In genomic region chr1:31507676-31508530, GRCh38 we compare ENCODE assay signal across 2 cellular contexts.
TF ChIP-seq lines count a peak whose summit lies in the region.

No MANE protein-coding gene starts in this region.

TF ChIP-seq in HepG2, 621 proteins besides CTCF, POLR2A, EP300 and RAD21 (continues in another document):
- TF ChIP-seq ZNF572 (CRISPR knock-in tag; IDR thresholded peaks at IDR 0.05) (0 out of 2 replicates have a peak, but pooled peaks have one; percentile 19), HHEX (CRISPR knock-in tag; IDR thresholded peaks at IDR 0.05) (no peak), RXRB (CRISPR knock-in tag; IDR thresholded peaks at IDR 0.05; ENCODE audit: borderline replicate concordance) (no peak), BCL3 (CRISPR knock-in tag; IDR thresholded peaks at IDR 0.05) (0 out of 2 replicates have a peak, but pooled peaks have one; percentile 19), ZBTB2 (CRISPR knock-in tag; IDR thresholded peaks at IDR 0.05; ENCODE audit: low read depth) (no peak), ZBTB38 (CRISPR knock-in tag; IDR thresholded peaks at IDR 0.05) (peak; percentile 48; the same call in 1 of the 2 replicates), ZNF883 (CRISPR knock-in tag; IDR thresholded peaks at IDR 0.05; ENCODE audit: not compliant biosample characterization) (peak; percentile 5), SMC3 (IDR thresholded peaks at IDR 0.05; ENCODE audit: low read length) (peak; percentile 21; the same call in 1 of the 2 replicates)
- TF ChIP-seq, protein P1, sequence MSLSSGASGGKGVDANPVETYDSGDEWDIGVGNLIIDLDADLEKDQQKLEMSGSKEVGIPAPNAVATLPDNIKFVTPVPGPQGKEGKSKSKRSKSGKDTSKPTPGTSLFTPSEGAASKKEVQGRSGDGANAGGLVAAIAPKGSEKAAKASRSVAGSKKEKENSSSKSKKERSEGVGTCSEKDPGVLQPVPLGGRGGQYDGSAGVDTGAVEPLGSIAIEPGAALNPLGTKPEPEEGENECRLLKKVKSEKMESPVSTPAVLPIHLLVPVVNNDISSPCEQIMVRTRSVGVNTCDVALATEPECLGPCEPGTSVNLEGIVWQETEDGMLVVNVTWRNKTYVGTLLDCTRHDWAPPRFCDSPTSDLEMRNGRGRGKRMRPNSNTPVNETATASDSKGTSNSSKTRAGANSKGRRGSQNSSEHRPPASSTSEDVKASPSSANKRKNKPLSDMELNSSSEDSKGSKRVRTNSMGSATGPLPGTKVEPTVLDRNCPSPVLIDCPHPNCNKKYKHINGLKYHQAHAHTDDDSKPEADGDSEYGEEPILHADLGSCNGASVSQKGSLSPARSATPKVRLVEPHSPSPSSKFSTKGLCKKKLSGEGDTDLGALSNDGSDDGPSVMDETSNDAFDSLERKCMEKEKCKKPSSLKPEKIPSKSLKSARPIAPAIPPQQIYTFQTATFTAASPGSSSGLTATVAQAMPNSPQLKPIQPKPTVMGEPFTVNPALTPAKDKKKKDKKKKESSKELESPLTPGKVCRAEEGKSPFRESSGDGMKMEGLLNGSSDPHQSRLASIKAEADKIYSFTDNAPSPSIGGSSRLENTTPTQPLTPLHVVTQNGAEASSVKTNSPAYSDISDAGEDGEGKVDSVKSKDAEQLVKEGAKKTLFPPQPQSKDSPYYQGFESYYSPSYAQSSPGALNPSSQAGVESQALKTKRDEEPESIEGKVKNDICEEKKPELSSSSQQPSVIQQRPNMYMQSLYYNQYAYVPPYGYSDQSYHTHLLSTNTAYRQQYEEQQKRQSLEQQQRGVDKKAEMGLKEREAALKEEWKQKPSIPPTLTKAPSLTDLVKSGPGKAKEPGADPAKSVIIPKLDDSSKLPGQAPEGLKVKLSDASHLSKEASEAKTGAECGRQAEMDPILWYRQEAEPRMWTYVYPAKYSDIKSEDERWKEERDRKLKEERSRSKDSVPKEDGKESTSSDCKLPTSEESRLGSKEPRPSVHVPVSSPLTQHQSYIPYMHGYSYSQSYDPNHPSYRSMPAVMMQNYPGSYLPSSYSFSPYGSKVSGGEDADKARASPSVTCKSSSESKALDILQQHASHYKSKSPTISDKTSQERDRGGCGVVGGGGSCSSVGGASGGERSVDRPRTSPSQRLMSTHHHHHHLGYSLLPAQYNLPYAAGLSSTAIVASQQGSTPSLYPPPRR (CRISPR knock-in tag; IDR thresholded peaks at IDR 0.05; ENCODE audit: borderline replicate concordance) = 0 out of 2 replicates have a peak, but pooled peaks have one; percentile 22
- TF ChIP-seq, protein P2, sequence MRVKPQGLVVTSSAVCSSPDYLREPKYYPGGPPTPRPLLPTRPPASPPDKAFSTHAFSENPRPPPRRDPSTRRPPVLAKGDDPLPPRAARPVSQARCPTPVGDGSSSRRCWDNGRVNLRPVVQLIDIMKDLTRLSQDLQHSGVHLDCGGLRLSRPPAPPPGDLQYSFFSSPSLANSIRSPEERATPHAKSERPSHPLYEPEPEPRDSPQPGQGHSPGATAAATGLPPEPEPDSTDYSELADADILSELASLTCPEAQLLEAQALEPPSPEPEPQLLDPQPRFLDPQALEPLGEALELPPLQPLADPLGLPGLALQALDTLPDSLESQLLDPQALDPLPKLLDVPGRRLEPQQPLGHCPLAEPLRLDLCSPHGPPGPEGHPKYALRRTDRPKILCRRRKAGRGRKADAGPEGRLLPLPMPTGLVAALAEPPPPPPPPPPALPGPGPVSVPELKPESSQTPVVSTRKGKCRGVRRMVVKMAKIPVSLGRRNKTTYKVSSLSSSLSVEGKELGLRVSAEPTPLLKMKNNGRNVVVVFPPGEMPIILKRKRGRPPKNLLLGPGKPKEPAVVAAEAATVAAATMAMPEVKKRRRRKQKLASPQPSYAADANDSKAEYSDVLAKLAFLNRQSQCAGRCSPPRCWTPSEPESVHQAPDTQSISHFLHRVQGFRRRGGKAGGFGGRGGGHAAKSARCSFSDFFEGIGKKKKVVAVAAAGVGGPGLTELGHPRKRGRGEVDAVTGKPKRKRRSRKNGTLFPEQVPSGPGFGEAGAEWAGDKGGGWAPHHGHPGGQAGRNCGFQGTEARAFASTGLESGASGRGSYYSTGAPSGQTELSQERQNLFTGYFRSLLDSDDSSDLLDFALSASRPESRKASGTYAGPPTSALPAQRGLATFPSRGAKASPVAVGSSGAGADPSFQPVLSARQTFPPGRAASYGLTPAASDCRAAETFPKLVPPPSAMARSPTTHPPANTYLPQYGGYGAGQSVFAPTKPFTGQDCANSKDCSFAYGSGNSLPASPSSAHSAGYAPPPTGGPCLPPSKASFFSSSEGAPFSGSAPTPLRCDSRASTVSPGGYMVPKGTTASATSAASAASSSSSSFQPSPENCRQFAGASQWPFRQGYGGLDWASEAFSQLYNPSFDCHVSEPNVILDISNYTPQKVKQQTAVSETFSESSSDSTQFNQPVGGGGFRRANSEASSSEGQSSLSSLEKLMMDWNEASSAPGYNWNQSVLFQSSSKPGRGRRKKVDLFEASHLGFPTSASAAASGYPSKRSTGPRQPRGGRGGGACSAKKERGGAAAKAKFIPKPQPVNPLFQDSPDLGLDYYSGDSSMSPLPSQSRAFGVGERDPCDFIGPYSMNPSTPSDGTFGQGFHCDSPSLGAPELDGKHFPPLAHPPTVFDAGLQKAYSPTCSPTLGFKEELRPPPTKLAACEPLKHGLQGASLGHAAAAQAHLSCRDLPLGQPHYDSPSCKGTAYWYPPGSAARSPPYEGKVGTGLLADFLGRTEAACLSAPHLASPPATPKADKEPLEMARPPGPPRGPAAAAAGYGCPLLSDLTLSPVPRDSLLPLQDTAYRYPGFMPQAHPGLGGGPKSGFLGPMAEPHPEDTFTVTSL (CRISPR knock-in tag; IDR thresholded peaks at IDR 0.05; ENCODE audit: borderline replicate concordance) = peak; percentile 19; the same call in 1 of the 2 replicates

TF ChIP-seq in H1, 55 proteins besides CTCF, POLR2A, EP300 and RAD21:
- no peak for TF ChIP-seq SP4 (IDR thresholded peaks at IDR 0.05; ENCODE audit: low read length)
- no peak for TF ChIP-seq TBP (IDR thresholded peaks at IDR 0.05; ENCODE audit: low read depth, low read length)
- TF ChIP-seq GABPA (IDR thresholded peaks at IDR 0.05; ENCODE audit: borderline replicate concordance, insufficient read depth, low read length) = no peak
- TF ChIP-seq RXRA (IDR thresholded peaks at IDR 0.05; ENCODE audit: insufficient read depth, low read depth, low read length) = no peak
- no peak for TF ChIP-seq ATF3 (IDR thresholded peaks at IDR 0.05; ENCODE audit: insufficient read depth, low read depth, low read length)
- TF ChIP-seq YY1 (IDR thresholded peaks at IDR 0.05; ENCODE audit: low read depth, low read length) = no peak
- TF ChIP-seq SIN3A (conservative IDR thresholded peaks at IDR 0.05 in 1 of 2, IDR thresholded peaks at IDR 0.05 in 1 of 2; ENCODE audit: low read depth in 1 of 2, low read length in 2 of 2) = no peak
- no peak for TF ChIP-seq CEBPB (IDR thresholded peaks at IDR 0.05; ENCODE audit: low read depth, low read length)
